Comparison of ENCODE assay signal across 9 cellular contexts in the genomic region with DNA sequence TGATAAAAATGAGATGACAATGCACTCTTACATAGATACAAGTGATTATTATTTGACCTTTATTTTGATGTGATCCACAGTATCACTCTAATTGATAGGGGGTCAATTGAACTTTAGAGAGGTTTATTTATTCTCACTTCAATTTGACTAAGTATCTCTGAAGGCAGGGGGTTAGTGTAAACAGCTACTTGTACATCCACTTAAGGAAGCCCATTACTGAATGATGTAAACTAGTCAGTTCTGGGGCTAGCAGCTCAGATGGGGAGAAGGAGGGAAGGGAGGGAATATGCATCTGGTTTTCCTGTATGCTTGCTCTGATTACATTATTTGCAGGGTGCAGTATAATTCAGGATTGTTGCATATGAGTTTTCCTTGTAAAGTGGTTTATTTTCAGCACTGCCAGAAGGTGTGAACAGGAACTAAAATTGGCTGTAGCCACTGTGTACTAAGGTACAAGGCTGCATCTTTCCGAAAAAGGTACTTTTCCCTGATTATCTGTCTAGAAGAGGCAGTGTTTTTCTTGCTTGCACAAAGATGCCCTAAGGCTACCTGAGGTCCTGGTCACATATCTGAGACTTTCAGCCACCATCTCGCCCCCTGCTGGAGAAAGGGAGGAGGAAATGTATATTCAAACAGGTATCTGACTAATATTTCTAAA. TPM values are rescaled to one million over a fixed set of nuclear protein-coding genes. Genes with fewer than 3 reads are reported as not detected.
A peak's percentile ranks its signal among the peaks of the same experiment; 100 is the strongest.
DNase-seq lines count a peak whose midpoint lies in the region; ATAC-seq and TF ChIP-seq lines count a peak whose summit lies in the region.
"Had no signal": no experiment of that assay in that cellular context is flagged by ENCODE, and none has a peak within 500 bp of the region (broad histone marks: within the 10 kb centered on the region; RNA-seq: fewer than 3 reads in every experiment).

No MANE protein-coding gene starts in this region.

- peak; percentile 56; the same call in 1 of the 2 replicates for TF ChIP-seq CTCF in HEK293 (tag by site-specific recombination; IDR thresholded peaks at IDR 0.05)
- TF ChIP-seq CTCF in astrocyte of the cerebellum (IDR thresholded peaks at IDR 0.05; ENCODE audit: low read depth, low read length, missing control alignments), result peak; percentile 70

- no peaks in the 10 kb centered on the region for H3K9me3 ChIP-seq in HEK293 (ENCODE audit: control insufficient read depth, insufficient read depth, low read depth, low read length)

- CTCF ChIA-PET in HEK293 (lab: Yijun Ruan, JAX), result interaction anchor here (0.5 to 2.6 kb wide), 22 partner anchors 10 to 284 kb away, joined by 3 to 18 read pairs (median 4); no protein-coding TSS in a partner anchor

- no peaks in the 10 kb centered on the region; a peak in 1 of 3 replicates for H3K36me3 ChIP-seq in HEK293 (ENCODE audit: control insufficient read depth in 2 of 2, insufficient read depth in 1 of 2, low read length in 2 of 2)

- DNase-seq in DMS53 (lab: John Stamatoyannopoulos, UW) (peak; percentile 75), SK-N-DZ (ENCODE audit: low spot score) (peak; percentile 42), astrocyte of the cerebellum (ENCODE audit: low read depth) (no peak), kidney tubule cell (ENCODE audit: low spot score) (peak; percentile 61), GOT3 (lab: John Stamatoyannopoulos, UW) (no peak)
- peak; percentile 3 to 23 for DNase-seq in stimulated activated CD8-positive, alpha-beta memory T cell treated with anti-CD3 and anti-CD28 coated beads, Interleukin-2, amount 100 ng/mL, for 48 hours (ENCODE audit: low read depth in 2 of 2)

- ATAC-seq in GM21825 (IDR thresholded peaks at IDR 0.05; ENCODE audit: unreplicated experiment), result no peak

- no peak overlapping the region for H3K4me3 ChIP-seq in HEK293 (ENCODE audit: low read depth, low read length)
- H3K4me3 ChIP-seq in astrocyte of the cerebellum (ENCODE audit: low read depth, low read length), result no peak overlapping the region
- H3K4me3 ChIP-seq: skin epidermis had no signal

- peak overlapping the region; percentile 25; the same call in 1 of the 2 replicates for H3K27ac ChIP-seq in HEK293 (ENCODE audit: extremely low read depth, low read depth, low read length)
- H3K27ac ChIP-seq: skin epidermis had no signal

- POLR2A ChIA-PET in HEK293 (lab: Yijun Ruan, JAX), result no interaction called here

- in situ Hi-C loops in astrocyte of the cerebellum (cut with HindIII; ENCODE audit: low sequenced_read_pairs), result no loop called here

- H3K4me1 ChIP-seq in HEK293 (ENCODE audit: control insufficient read depth, insufficient read depth, low read length), result peaks cover 45% of the 10 kb centered on the region

TF ChIP-seq in HEK293, 187 proteins besides CTCF, POLR2A, EP300 and RAD21 (continues in another document):
- TF ChIP-seq ZNF837 (tag by site-specific recombination; IDR thresholded peaks at IDR 0.05) (no peak), ZNF600 (tag by site-specific recombination; IDR thresholded peaks at IDR 0.05) (peak; percentile 81), SP3 (tag by site-specific recombination; IDR thresholded peaks at IDR 0.05) (no peak), ZNF785 (tag by site-specific recombination; IDR thresholded peaks at IDR 0.05) (no peak), ZNF768 (tag by site-specific recombination; IDR thresholded peaks at IDR 0.05) (no peak), FEZF1 (tag by site-specific recombination; IDR thresholded peaks at IDR 0.05) (peak; percentile 74), MYNN (tag by site-specific recombination; IDR thresholded peaks at IDR 0.05; ENCODE audit: borderline replicate concordance) (peak; percentile 40; the same call in 1 of the 2 replicates), ZNF629 (tag by site-specific recombination; IDR thresholded peaks at IDR 0.05) (peak; percentile 61; the same call in 1 of the 2 replicates), ZBTB17 (tag by site-specific recombination; IDR thresholded peaks at IDR 0.05) (peak; percentile 78), ZNF24 (tag by site-specific recombination; IDR thresholded peaks at IDR 0.05) (peak; percentile 84; the same call in 1 of the 2 replicates), GLIS1 (tag by site-specific recombination; IDR thresholded peaks at IDR 0.05) (peak; percentile 95), ZNF843 (tag by site-specific recombination; IDR thresholded peaks at IDR 0.05) (peak; percentile 91), BCL11A (tag by site-specific recombination; IDR thresholded peaks at IDR 0.05; ENCODE audit: low read depth) (peak; percentile 63; the same call in 1 of the 2 replicates), ZBTB7A (tag by site-specific recombination; IDR thresholded peaks at IDR 0.05; ENCODE audit: low read depth) (no peak), ZNF341 (tag by site-specific recombination; IDR thresholded peaks at IDR 0.05; ENCODE audit: low read depth) (peak; percentile 71), ZNF660 (tag by site-specific recombination; IDR thresholded peaks at IDR 0.05) (no peak), ZNF654 (tag by site-specific recombination; IDR thresholded peaks at IDR 0.05; ENCODE audit: low read depth) (peak; percentile 48)
- TF ChIP-seq, protein P1, sequence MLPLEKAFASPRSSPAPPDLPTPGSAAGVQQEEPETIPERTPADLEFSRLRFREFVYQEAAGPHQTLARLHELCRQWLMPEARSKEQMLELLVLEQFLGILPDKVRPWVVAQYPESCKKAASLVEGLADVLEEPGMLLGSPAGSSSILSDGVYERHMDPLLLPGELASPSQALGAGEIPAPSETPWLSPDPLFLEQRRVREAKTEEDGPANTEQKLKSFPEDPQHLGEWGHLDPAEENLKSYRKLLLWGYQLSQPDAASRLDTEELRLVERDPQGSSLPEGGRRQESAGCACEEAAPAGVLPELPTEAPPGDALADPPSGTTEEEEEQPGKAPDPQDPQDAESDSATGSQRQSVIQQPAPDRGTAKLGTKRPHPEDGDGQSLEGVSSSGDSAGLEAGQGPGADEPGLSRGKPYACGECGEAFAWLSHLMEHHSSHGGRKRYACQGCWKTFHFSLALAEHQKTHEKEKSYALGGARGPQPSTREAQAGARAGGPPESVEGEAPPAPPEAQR (tag by site-specific recombination; IDR thresholded peaks at IDR 0.05), result no peak
- TF ChIP-seq, protein P2, sequence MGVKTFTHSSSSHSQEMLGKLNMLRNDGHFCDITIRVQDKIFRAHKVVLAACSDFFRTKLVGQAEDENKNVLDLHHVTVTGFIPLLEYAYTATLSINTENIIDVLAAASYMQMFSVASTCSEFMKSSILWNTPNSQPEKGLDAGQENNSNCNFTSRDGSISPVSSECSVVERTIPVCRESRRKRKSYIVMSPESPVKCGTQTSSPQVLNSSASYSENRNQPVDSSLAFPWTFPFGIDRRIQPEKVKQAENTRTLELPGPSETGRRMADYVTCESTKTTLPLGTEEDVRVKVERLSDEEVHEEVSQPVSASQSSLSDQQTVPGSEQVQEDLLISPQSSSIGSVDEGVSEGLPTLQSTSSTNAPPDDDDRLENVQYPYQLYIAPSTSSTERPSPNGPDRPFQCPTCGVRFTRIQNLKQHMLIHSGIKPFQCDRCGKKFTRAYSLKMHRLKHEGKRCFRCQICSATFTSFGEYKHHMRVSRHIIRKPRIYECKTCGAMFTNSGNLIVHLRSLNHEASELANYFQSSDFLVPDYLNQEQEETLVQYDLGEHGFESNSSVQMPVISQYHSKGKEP (tag by site-specific recombination; IDR thresholded peaks at IDR 0.05), result peak; percentile 93
- TF ChIP-seq, protein P3, sequence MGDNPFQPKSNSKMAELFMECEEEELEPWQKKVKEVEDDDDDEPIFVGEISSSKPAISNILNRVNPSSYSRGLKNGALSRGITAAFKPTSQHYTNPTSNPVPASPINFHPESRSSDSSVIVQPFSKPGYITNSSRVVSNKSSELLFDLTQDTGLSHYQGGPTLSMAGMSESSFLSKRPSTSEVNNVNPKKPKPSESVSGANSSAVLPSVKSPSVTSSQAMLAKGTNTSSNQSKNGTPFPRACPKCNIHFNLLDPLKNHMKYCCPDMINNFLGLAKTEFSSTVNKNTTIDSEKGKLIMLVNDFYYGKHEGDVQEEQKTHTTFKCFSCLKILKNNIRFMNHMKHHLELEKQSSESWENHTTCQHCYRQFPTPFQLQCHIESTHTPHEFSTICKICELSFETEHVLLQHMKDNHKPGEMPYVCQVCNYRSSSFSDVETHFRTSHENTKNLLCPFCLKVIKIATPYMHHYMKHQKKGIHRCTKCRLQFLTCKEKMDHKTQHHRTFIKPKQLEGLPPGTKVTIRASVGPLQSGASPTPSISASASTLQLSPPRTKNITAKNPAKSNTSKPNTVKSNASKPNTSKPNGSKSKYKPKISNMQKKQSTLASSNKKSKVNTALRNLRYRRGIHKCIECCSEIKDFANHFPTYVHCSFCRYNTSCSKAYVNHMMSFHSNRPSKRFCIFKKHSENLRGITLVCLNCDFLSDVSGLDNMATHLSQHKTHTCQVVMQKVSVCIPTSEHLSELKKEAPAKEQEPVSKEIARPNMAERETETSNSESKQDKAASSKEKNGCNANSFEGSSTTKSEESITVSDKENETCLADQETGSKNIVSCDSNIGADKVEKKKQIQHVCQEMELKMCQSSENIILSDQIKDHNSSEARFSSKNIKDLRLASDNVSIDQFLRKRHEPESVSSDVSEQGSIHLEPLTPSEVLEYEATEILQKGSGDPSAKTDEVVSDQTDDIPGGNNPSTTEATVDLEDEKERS (tag by site-specific recombination; IDR thresholded peaks at IDR 0.05), result no peak
- TF ChIP-seq, protein P4, sequence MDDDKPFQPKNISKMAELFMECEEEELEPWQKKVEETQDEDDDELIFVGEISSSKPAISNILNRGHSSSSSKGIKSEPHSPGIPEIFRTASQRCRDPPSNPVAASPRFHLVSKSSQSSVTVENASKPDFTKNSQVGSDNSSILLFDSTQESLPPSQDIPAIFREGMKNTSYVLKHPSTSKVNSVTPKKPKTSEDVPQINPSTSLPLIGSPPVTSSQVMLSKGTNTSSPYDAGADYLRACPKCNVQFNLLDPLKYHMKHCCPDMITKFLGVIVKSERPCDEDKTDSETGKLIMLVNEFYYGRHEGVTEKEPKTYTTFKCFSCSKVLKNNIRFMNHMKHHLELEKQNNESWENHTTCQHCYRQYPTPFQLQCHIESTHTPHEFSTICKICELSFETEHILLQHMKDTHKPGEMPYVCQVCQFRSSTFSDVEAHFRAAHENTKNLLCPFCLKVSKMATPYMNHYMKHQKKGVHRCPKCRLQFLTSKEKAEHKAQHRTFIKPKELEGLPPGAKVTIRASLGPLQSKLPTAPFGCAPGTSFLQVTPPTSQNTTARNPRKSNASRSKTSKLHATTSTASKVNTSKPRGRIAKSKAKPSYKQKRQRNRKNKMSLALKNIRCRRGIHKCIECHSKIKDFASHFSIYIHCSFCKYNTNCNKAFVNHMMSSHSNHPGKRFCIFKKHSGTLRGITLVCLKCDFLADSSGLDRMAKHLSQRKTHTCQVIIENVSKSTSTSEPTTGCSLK (tag by site-specific recombination; IDR thresholded peaks at IDR 0.05), result no peak

RNA-seq across cellular contexts. Expression of a gene that starts 51.2 kb away (rescaled TPM):
- 137 and 146 TPM in 2 replicates for polyA plus RNA-seq in SK-N-DZ (2014; cell fraction: cytosol; rRNA removed)
- polyA plus RNA-seq in SK-N-DZ (2014; cell fraction: nucleus; rRNA removed), result 58.5 and 66.6 TPM in 2 replicates

RNA-seq across cellular contexts. Expression of a gene that starts 51.3 kb away (rescaled TPM):
- 10.3 and 20.1 TPM in 2 replicates for polyA plus RNA-seq in SK-N-DZ (2014; cell fraction: cytosol; rRNA removed)
- 23.9 and 25.8 TPM in 2 replicates for polyA plus RNA-seq in SK-N-DZ (2014; cell fraction: nucleus; rRNA removed)

Comparison
In these comparisons a context has a peak if more than half of its experiments do, and no peak if none do; other contexts are left out.
1. DNase-seq: peak in DMS53 (single experiment), SK-N-DZ (single experiment), kidney tubule cell (single experiment) and stimulated activated CD8-positive, alpha-beta memory T cell treated with anti-CD3 and anti-CD28 coated beads, Interleukin-2, amount 100 ng/mL, for 48 hours (2 of 2); none in astrocyte of the cerebellum (single experiment) and GOT3 (single experiment).